In genomic region chr10:44763331-44763730, GRCh38 we compare ENCODE assay signal across 29 cellular contexts.
"Had no signal": no experiment of that assay in that cellular context is flagged by ENCODE, and none has a peak within 500 bp of the region (broad histone marks: within the 10 kb centered on the region; RNA-seq: fewer than 3 reads in every experiment).

No MANE protein-coding gene starts in this region.

- H3K27ac ChIP-seq: ascending aorta, body of pancreas, brain microvascular endothelial cell, breast epithelium, cardiac muscle cell had no signal

- H3K4me1 ChIP-seq: body of pancreas, breast epithelium had no signal

- H3K27me3 ChIP-seq: ascending aorta, body of pancreas, brain microvascular endothelial cell, breast epithelium, cardiac muscle cell had no signal

- DNase-seq: activated effector memory CD4-positive, alpha-beta T cell treated with anti-CD3 and anti-CD28 coated beads, Interleukin-2, amount 50 U/mL, for 16 hours; activated effector memory CD4-positive, alpha-beta T cell treated with Interleukin-2 at 50 U/mL for 16 hours; activated gamma-delta T cell; activated gamma-delta T cell treated with Interleukin-2 at 50 U/mL for 16 hours; activated naive CD4-positive, alpha-beta T cell; activated naive CD4-positive, alpha-beta T cell treated with anti-CD3 and anti-CD28 coated beads for 36 hours; activated naive CD4-positive, alpha-beta T cell treated with anti-CD3 and anti-CD28 coated beads, Interleukin-2, amount 10 ng/mL, durations not matched to agents 7 days and 5 days; activated naive CD4-positive, alpha-beta T cell treated with anti-CD3 and anti-CD28 coated beads, Interleukin-2, amount 50 U/mL, for 16 hours; activated naive CD4-positive, alpha-beta T cell treated with Interleukin-2 at 50 U/mL for 16 hours; activated naive CD8-positive, alpha-beta T cell treated with anti-CD3 and anti-CD28 coated beads for 36 hours; activated naive CD8-positive, alpha-beta T cell treated with anti-CD3 and anti-CD28 coated beads, Interleukin-2, amount 10 ng/mL, durations not matched to agents 7 days and 5 days; activated naive CD8-positive, alpha-beta T cell treated with anti-CD3 and anti-CD28 coated beads, Interleukin-2, amount 50 U/mL, for 24 hours; activated T-cell treated with anti-CD3 and anti-CD28 coated beads, Interleukin-2, amount 50 U/mL, for 1 hour; activated T-cell treated with anti-CD3 and anti-CD28 coated beads, Interleukin-2, amount 50 U/mL, for 24 hours; activated T-cell treated with anti-CD3 and anti-CD28 coated beads, Interleukin-2, amount 50 U/mL, for 4 hours; activated T-cell treated with anti-CD3 and anti-CD28 coated beads, Interleukin-2, amount 50 U/mL, for 48 hours; activated T-cell treated with anti-CD3 and anti-CD28 coated beads, Interleukin-2, amount 50 U/mL, for 72 hours; amniotic stem cell; amygdala; anterior cingulate cortex; aorta; body of pancreas; brain microvascular endothelial cell; caudate nucleus; central memory CD4-positive, alpha-beta T cell; cerebellar nuclear complex had no signal

- H3K36me3 ChIP-seq: ascending aorta, brain microvascular endothelial cell, breast epithelium, cardiac muscle cell had no signal

- H3K4me3 ChIP-seq: ascending aorta, body of pancreas, breast epithelium, cardiac muscle cell had no signal

- H3K9me3 ChIP-seq: ascending aorta, body of pancreas, breast epithelium had no signal
